Comparison of ENCODE assay signal across 9 cellular contexts in genomic region chr11:19117760-19118097, GRCh38. TPM values are rescaled to one million over a fixed set of nuclear protein-coding genes. Genes with fewer than 3 reads are reported as not detected.
DNase-seq lines count a peak whose midpoint lies in the region; ATAC-seq, FAIRE-seq and TF ChIP-seq lines count a peak whose summit lies in the region.
"Had no signal": no experiment of that assay in that cellular context is flagged by ENCODE, and none has a peak within 500 bp of the region (broad histone marks: within the 10 kb centered on the region; RNA-seq: fewer than 3 reads in every experiment).

No MANE protein-coding gene starts in this region.

- intact Hi-C loops in activated CD4-positive, alpha-beta T cell treated with anti-CD3 and anti-CD28 coated beads, Interleukin-2, amount 10 ng/mL, durations not matched to agents 24 days and 14 days (cut with micrococcal nuclease): loop anchor here (1.0 to 5.0 kb wide), 3 partner anchors 46 to 595 kb away; partner anchors contain the start of genes E2F8 and NAV2
- intact Hi-C loops in adrenal gland (cut with DNase I): no loop called here
- intact Hi-C loops in kidney (cut with DNase I): no loop called here

- H3K4me3 ChIP-seq in adrenal gland: peak overlapping the region in 3 of 4 donors; percentile 38 to 76 (median 52)
- peak overlapping the region; percentile 71 to 75 for H3K4me3 ChIP-seq in kidney (ENCODE audit: low read length in 2 of 2)
- H3K4me3 ChIP-seq in subcutaneous abdominal adipose tissue (ENCODE audit: low read depth in 1 of 5, low read length in 5 of 5): peak overlapping the region; percentile 60 to 83 (median 79)

- H3K36me3 Mint-ChIP-seq in activated CD4-positive, alpha-beta T cell treated with anti-CD3 and anti-CD28 coated beads, Interleukin-2, amount 10 ng/mL, durations not matched to agents 24 days and 14 days (ENCODE audit: low read depth): peaks cover 19% of the 10 kb centered on the region

- peak overlapping the region; percentile 70 to 72 for H3K9ac ChIP-seq in kidney (ENCODE audit: low read length in 2 of 2)
- peak overlapping the region in 3 of 5 donors; percentile 66 to 79 (median 74) for H3K9ac ChIP-seq in subcutaneous abdominal adipose tissue (ENCODE audit: low read length in 5 of 5)

- DNase-seq in activated CD4-positive, alpha-beta T cell treated with anti-CD3 and anti-CD28 coated beads, Interleukin-2, amount 10 ng/mL, durations not matched to agents 24 days and 14 days: no peak
- DNase-seq in activated CD4-positive, alpha-beta T cell treated with anti-CD3 and anti-CD28 coated beads, Interleukin-2, amount 50 U/mL, for 4 hours: no peak
- DNase-seq in adrenal gland: no peak
- no peak for DNase-seq in kidney
- DNase-seq in DMS153 treated with DMSO at 0.1 percent for 48 hours (lab: John Stamatoyannopoulos, UW; ENCODE audit: unreplicated experiment): no peak

- H3K4me3 Mint-ChIP-seq in activated CD4-positive, alpha-beta T cell treated with anti-CD3 and anti-CD28 coated beads, Interleukin-2, amount 10 ng/mL, durations not matched to agents 24 days and 14 days: peak overlapping the region; percentile 94

- peaks cover 16% of the 10 kb centered on the region for H3K27me3 Mint-ChIP-seq in activated CD4-positive, alpha-beta T cell treated with anti-CD3 and anti-CD28 coated beads, Interleukin-2, amount 10 ng/mL, durations not matched to agents 24 days and 14 days

- H3K4me1 Mint-ChIP-seq in activated CD4-positive, alpha-beta T cell treated with anti-CD3 and anti-CD28 coated beads, Interleukin-2, amount 10 ng/mL, durations not matched to agents 24 days and 14 days: peaks cover 43% of the 10 kb centered on the region

- H3K36me3 ChIP-seq in adrenal gland (replicated peaks in 1 of 2) (no peaks in the 10 kb centered on the region), kidney (ENCODE audit: control insufficient read depth in 1 of 2, insufficient read depth in 2 of 2, low read length in 2 of 2) (no peaks in the 10 kb centered on the region), subcutaneous abdominal adipose tissue (ENCODE audit: control insufficient read depth in 5 of 5, insufficient read depth in 5 of 5, low read length in 5 of 5) (no peaks in the 10 kb centered on the region)

- FAIRE-seq in kidney (lab: Jason Lieb, UNC): no peak

- no peak for TF ChIP-seq POLR2A in adrenal gland (IDR thresholded peaks at IDR 0.05)

- H3K4me1 ChIP-seq in adrenal gland (replicated peaks in 1 of 2) (peaks cover 5 to 18% of the 10 kb centered on the region in 2 donors), kidney (ENCODE audit: control insufficient read depth in 1 of 2, insufficient read depth in 1 of 2, low read depth in 1 of 2, low read length in 2 of 2) (peaks cover 4 to 5% of the 10 kb centered on the region in 2 donors), subcutaneous abdominal adipose tissue (ENCODE audit: control insufficient read depth in 5 of 5, insufficient read depth in 5 of 5, low read length in 5 of 5) (peaks cover 0 to 21% (median 15%) of the 10 kb centered on the region in 5 donors)

- WGBS in adrenal gland, 4 donors: 29 to 35% (median 32%) methylated on average over 7 of the region's 7 CpGs

- TF ChIP-seq CTCF in adrenal gland (IDR thresholded peaks at IDR 0.05): no peak
- no peak for TF ChIP-seq CTCF in kidney (IDR thresholded peaks at IDR 0.05; ENCODE audit: borderline replicate concordance, extremely low read depth, insufficient read depth)

- H3K9me3 Mint-ChIP-seq in activated CD4-positive, alpha-beta T cell treated with anti-CD3 and anti-CD28 coated beads, Interleukin-2, amount 10 ng/mL, durations not matched to agents 24 days and 14 days: no peaks in the 10 kb centered on the region

- H3K27ac ChIP-seq in adrenal gland: no peak overlapping the region
- no peak overlapping the region for H3K27ac ChIP-seq in kidney (ENCODE audit: low read depth in 2 of 2, low read length in 2 of 2)
- H3K27ac ChIP-seq in subcutaneous abdominal adipose tissue (ENCODE audit: low read depth, low read length): no peak overlapping the region

- peak overlapping the region; percentile 54 for H3K27ac Mint-ChIP-seq in activated CD4-positive, alpha-beta T cell treated with anti-CD3 and anti-CD28 coated beads, Interleukin-2, amount 10 ng/mL, durations not matched to agents 24 days and 14 days

- no peaks in the 10 kb centered on the region for H3K9me3 ChIP-seq in adrenal gland (replicated peaks in 1 of 3)
- H3K9me3 ChIP-seq in kidney (ENCODE audit: control insufficient read depth in 1 of 2, low read length in 2 of 2): no peaks in the 10 kb centered on the region
- H3K9me3 ChIP-seq in subcutaneous abdominal adipose tissue (ENCODE audit: control insufficient read depth in 5 of 5, low read length in 5 of 5): no peaks in the 10 kb centered on the region

- ATAC-seq in GM21576 (IDR thresholded peaks at IDR 0.05; ENCODE audit: unreplicated experiment) (no peak), GM19324 (IDR thresholded peaks at IDR 0.05; ENCODE audit: low FRiP score, unreplicated experiment) (no peak)

- H3K27me3 ChIP-seq in adrenal gland (no peaks in the 10 kb centered on the region), subcutaneous abdominal adipose tissue (ENCODE audit: control insufficient read depth in 5 of 5, insufficient read depth in 4 of 5, low read length in 5 of 5) (peaks cover 0 to 7% (median 0%) of the 10 kb centered on the region in 5 donors)

RNA-seq across cellular contexts. Expression of gene ZDHHC13, which starts 0.8 kb away (rescaled TPM):
- total RNA-seq in activated CD4-positive, alpha-beta T cell treated with anti-CD3 and anti-CD28 coated beads, Interleukin-2, amount 10 ng/mL, durations not matched to agents 24 days and 14 days: 24.8 and 28.1 TPM in 2 replicates
- 10 to 100 TPM in 2 of 8 donors, 1 to 10 TPM in 6; 6.5 to 13.2 (median 7.6) TPM for total RNA-seq in adrenal gland
- polyA plus RNA-seq in adrenal gland: 10 to 100 TPM in 1 of 3 donors, 1 to 10 TPM in 2; 8.9 to 10.9 (median 9.0) TPM
- 18.9 TPM for total RNA-seq in kidney
- 13.1 TPM for polyA plus RNA-seq in kidney (ENCODE audit: insufficient read depth, low read depth, low replicate concordance)

RNA-seq across cellular contexts. Expression of gene MRGPRX2, which starts 57.2 kb away (rescaled TPM):
- 0.12 and 0.21 TPM in 2 replicates for total RNA-seq in activated CD4-positive, alpha-beta T cell treated with anti-CD3 and anti-CD28 coated beads, Interleukin-2, amount 10 ng/mL, durations not matched to agents 24 days and 14 days
- total RNA-seq in adrenal gland: not detected
- not detected for polyA plus RNA-seq in adrenal gland
- 0.28 TPM for total RNA-seq in kidney
- polyA plus RNA-seq in kidney (ENCODE audit: insufficient read depth, low read depth, low replicate concordance): not detected
- total RNA-seq: Daoy had no signal
